23 cellular contexts compared by ENCODE assay signal in the genomic region with DNA sequence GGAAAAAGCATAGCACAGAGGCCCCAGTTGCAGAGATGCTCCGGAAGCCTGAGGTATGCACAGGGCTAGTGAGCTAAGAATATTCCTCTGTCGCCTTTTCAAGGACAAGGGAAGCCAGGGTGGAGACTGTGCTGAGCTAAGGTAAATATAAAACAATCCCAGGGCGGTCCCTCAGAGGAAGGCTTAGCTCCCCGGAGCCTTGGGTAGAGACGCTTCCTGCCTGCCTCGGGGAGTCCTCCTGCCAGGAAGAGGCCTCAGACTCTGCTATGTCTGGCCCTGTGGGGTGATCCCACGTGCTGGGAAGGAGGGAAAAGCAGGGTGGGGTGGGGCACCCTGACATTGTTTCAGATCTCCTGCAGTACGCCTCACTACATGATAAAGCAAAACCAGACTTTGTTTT.
DNase-seq lines count a peak whose midpoint lies in the region; ATAC-seq, FAIRE-seq and TF ChIP-seq lines count a peak whose summit lies in the region.
"Had no signal": no experiment of that assay in that cellular context is flagged by ENCODE, and none has a peak within 500 bp of the region (broad histone marks: within the 10 kb centered on the region; RNA-seq: fewer than 3 reads in every experiment).

No MANE protein-coding gene starts in this region.

- H3K9me1 ChIP-seq in endothelial cell of umbilical vein (replicated peaks; ENCODE audit: control insufficient read depth, extremely low read depth, insufficient read depth, low read length): no peaks in the 10 kb centered on the region

- peak; percentile 38 for ATAC-seq in left lobe of liver
- peak; percentile 46 for ATAC-seq in upper lobe of right lung
- no peak for ATAC-seq in GM21390 (IDR thresholded peaks at IDR 0.05; ENCODE audit: unreplicated experiment)
- ATAC-seq: activated naive CD8-positive, alpha-beta T cell treated with anti-CD3 and anti-CD28 coated beads, Interleukin-2, amount 50 U/mL, for 24 hours; GM12878 had no signal

- H3K9me3 ChIP-seq in endothelial cell of umbilical vein (replicated peaks; ENCODE audit: control insufficient read depth, insufficient read depth, low read length) (no peaks in the 10 kb centered on the region), upper lobe of right lung (no peaks in the 10 kb centered on the region)
- H3K9me3 ChIP-seq: upper lobe of left lung had no signal

- TF ChIP-seq CTCF in endothelial cell of umbilical vein (IDR thresholded peaks at IDR 0.05; ENCODE audit: extremely low read depth in 1 of 2, insufficient read depth in 1 of 2, low read depth in 1 of 2, low read length in 2 of 2): no peak
- TF ChIP-seq CTCF in upper lobe of right lung (IDR thresholded peaks at IDR 0.05): no peak

- CTCF ChIA-PET in endothelial cell of umbilical vein (lab: Charles Lee): interaction anchor here (1.1 to 3.6 kb wide), 9 partner anchors 14 to 621 kb away, joined by 3 to 51 read pairs (median 9); no protein-coding TSS in a partner anchor

- peak overlapping the region; percentile 39 for H2AFZ ChIP-seq in endothelial cell of umbilical vein (ENCODE audit: low read depth, low read length)
- H2AFZ ChIP-seq: parathyroid adenoma had no signal

- TF ChIP-seq POLR2A in endothelial cell of umbilical vein (IDR thresholded peaks at IDR 0.05; ENCODE audit: low read depth, low read length): no peak

- no peak overlapping the region for H3K27ac ChIP-seq in endothelial cell of umbilical vein (ENCODE audit: insufficient read depth, low read depth, low read length)
- no peak overlapping the region for H3K27ac ChIP-seq in upper lobe of right lung
- H3K27ac ChIP-seq: HL-60, parathyroid adenoma, VCaP had no signal

- H3K36me3 ChIP-seq in endothelial cell of umbilical vein (ENCODE audit: control insufficient read depth in 2 of 2, extremely low read depth in 1 of 2, insufficient read depth in 2 of 2, low read length in 2 of 2) (no peaks in the 10 kb centered on the region), upper lobe of right lung (no peaks in the 10 kb centered on the region)
- H3K36me3 ChIP-seq: upper lobe of left lung had no signal

- H3K4me2 ChIP-seq in endothelial cell of umbilical vein (ENCODE audit: insufficient read depth, low read length): peak overlapping the region; percentile 13

- H3K4me1 ChIP-seq in endothelial cell of umbilical vein (ENCODE audit: control insufficient read depth, extremely low read depth, insufficient read depth, low read length) (peaks cover 39% of the 10 kb centered on the region), upper lobe of right lung (peaks cover 31% of the 10 kb centered on the region)
- H3K4me1 ChIP-seq: parathyroid adenoma had no signal

- H3K9ac ChIP-seq in endothelial cell of umbilical vein (replicated peaks; ENCODE audit: extremely low read depth, insufficient read depth, low read length): no peak overlapping the region
- H3K9ac ChIP-seq: parathyroid adenoma had no signal

- no TSS peak for BruUV-seq in endothelial cell of umbilical vein (replicated peaks; lab: Mats Ljungman, UMichigan)

- peak; percentile 54 to 77 for DNase-seq in Kasumi-1 (lab: John Stamatoyannopoulos, UW)
- no peak for DNase-seq in endothelial cell of umbilical vein (ENCODE audit: low read depth, low spot score)
- no peak for DNase-seq in left lobe of liver (ENCODE audit: low spot score)
- no peak for DNase-seq in upper lobe of right lung
- no peak for DNase-seq in activated gamma-delta T cell treated with Interleukin-2 at 50 U/mL for 16 hours
- no peak for DNase-seq in KG1 (lab: John Stamatoyannopoulos, UW)
- DNase-seq: activated CD4-positive, alpha-beta T cell treated with anti-CD3 and anti-CD28 coated beads, Interleukin-2, amount 10 ng/mL, durations not matched to agents 24 days and 14 days; activated naive CD8-positive, alpha-beta T cell treated with anti-CD3 and anti-CD28 coated beads, Interleukin-2, amount 50 U/mL, for 24 hours; activated T-cell treated with anti-CD3 and anti-CD28 coated beads, Interleukin-2, amount 50 U/mL, for 24 hours; CD4-positive, CD25-positive, alpha-beta regulatory T cell; cerebellar nuclear complex; effector CD4-positive, alpha-beta T cell; EL; NCI-H187; NCI-H524; SHP77 treated with DMSO at 0.1 percent for 48 hours; upper lobe of left lung had no signal

- POLR2A ChIA-PET in endothelial cell of umbilical vein (lab: Charles Lee): no interaction called here

- no peaks in the 10 kb centered on the region for H3K79me2 ChIP-seq in endothelial cell of umbilical vein (ENCODE audit: control insufficient read depth, insufficient read depth, low read length)
- H3K79me2 ChIP-seq: parathyroid adenoma had no signal

- H4K20me1 ChIP-seq in endothelial cell of umbilical vein (replicated peaks; ENCODE audit: control insufficient read depth, extremely low read depth, insufficient read depth, low read length): no peaks in the 10 kb centered on the region

- H3K27me3 ChIP-seq in endothelial cell of umbilical vein (ENCODE audit: control insufficient read depth in 2 of 2, insufficient read depth in 2 of 2, low read length in 2 of 2): no peaks in the 10 kb centered on the region
- H3K27me3 ChIP-seq in upper lobe of right lung: no peaks in the 10 kb centered on the region
- H3K27me3 ChIP-seq: upper lobe of left lung had no signal

- intact Hi-C loops in endothelial cell of umbilical vein (cut with micrococcal nuclease): loop anchor here (5.0 kb wide), 1 partner anchor 143 kb away; no protein-coding TSS in a partner anchor
- intact Hi-C loops in upper lobe of right lung (cut with DNase I): no loop called here

- H3K4me3 ChIP-seq in endothelial cell of umbilical vein (replicated peaks in 1 of 3; ENCODE audit: insufficient read depth in 1 of 3, low read depth in 1 of 3, low read length in 3 of 3) (no peak overlapping the region), upper lobe of right lung (no peak overlapping the region)
- H3K4me3 ChIP-seq: GM12878, upper lobe of left lung had no signal

- FAIRE-seq in endothelial cell of umbilical vein (lab: Jason Lieb, UNC): no peak
- FAIRE-seq: D721Med, GM12878 had no signal

- dilution Hi-C loops in endothelial cell of umbilical vein (cut with MboI; ENCODE audit: extremely low pct_ligation_motif_present, low sequenced_read_pairs): no loop called here

TF ChIP-seq in endothelial cell of umbilical vein, 7 proteins besides CTCF, POLR2A, EP300 and RAD21:
- no peak for TF ChIP-seq POLR2AphosphoS5 (IDR thresholded peaks at IDR 0.05; ENCODE audit: insufficient read depth, low read depth, low read length)
- TF ChIP-seq, protein P1, sequence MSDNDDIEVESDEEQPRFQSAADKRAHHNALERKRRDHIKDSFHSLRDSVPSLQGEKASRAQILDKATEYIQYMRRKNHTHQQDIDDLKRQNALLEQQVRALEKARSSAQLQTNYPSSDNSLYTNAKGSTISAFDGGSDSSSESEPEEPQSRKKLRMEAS (IDR thresholded peaks at IDR 0.05; ENCODE audit: insufficient read depth, insufficient read length): no peak
- no peak for TF ChIP-seq EZH2 (IDR thresholded peaks at IDR 0.05; ENCODE audit: borderline replicate concordance, low read depth, low read length, severe bottlenecking)
- no peak for TF ChIP-seq GATA2 (IDR thresholded peaks at IDR 0.05; ENCODE audit: insufficient read depth, insufficient read length, low read depth, low read length)
- no peak for TF ChIP-seq JUN (IDR thresholded peaks at IDR 0.05; ENCODE audit: borderline replicate concordance, insufficient read depth, insufficient read length, low read depth)
- TF ChIP-seq MYC (IDR thresholded peaks at IDR 0.05; ENCODE audit: low read depth, low read length): no peak
- TF ChIP-seq FOS (IDR thresholded peaks at IDR 0.05; ENCODE audit: borderline replicate concordance, insufficient read depth, low read length): no peak

Comparison
In these comparisons a context has a peak if more than half of its experiments do, and no peak if none do; other contexts are left out.
1. DNase-seq: peak in Kasumi-1 (2 of 2); none in endothelial cell of umbilical vein (single experiment), left lobe of liver (single experiment), upper lobe of right lung (single experiment), activated gamma-delta T cell treated with Interleukin-2 at 50 U/mL for 16 hours (single experiment) and KG1 (single experiment).